15 cellular contexts compared by ENCODE assay signal in genomic region chr18:69257861-69258458, GRCh38.
A peak's percentile ranks its signal among the peaks of the same experiment; 100 is the strongest.
DNase-seq lines count a peak whose midpoint lies in the region; ATAC-seq, FAIRE-seq and TF ChIP-seq lines count a peak whose summit lies in the region.
"Had no signal": no experiment of that assay in that cellular context is flagged by ENCODE, and none has a peak within 500 bp of the region (broad histone marks: within the 10 kb centered on the region; RNA-seq: fewer than 3 reads in every experiment).

No MANE protein-coding gene starts in this region.

- DNase-seq in DMS 273 (lab: John Stamatoyannopoulos, UW; ENCODE audit: unreplicated experiment) (peak; percentile 80), NB4 (ENCODE audit: low read depth) (peak; percentile 6), bronchial epithelial cell (ENCODE audit: low read depth) (peak; percentile 62), left lobe of liver (ENCODE audit: low spot score) (no peak), PC-9 (no peak), GM19238 (ENCODE audit: insufficient read length, low spot score) (no peak), globus pallidus (ENCODE audit: low spot score) (no peak), colonic mucosa (no peak)
- DNase-seq: Calu3; endodermal cell; kidney; stimulated activated CD4-positive, alpha-beta T cell treated with anti-CD3 and anti-CD28 coated beads, Interleukin-2, amount 100 ng/mL, for 48 hours had no signal

- TF ChIP-seq CTCF in NB4 (IDR thresholded peaks at IDR 0.05; ENCODE audit: low read depth, low read length), result no peak
- TF ChIP-seq CTCF in bronchial epithelial cell (IDR thresholded peaks at IDR 0.05; ENCODE audit: insufficient read depth, low read length, severe bottlenecking), result no peak
- TF ChIP-seq CTCF in PC-9 (conservative IDR thresholded peaks at IDR 0.05), result no peak
- no peak for TF ChIP-seq CTCF in colonic mucosa (IDR thresholded peaks at IDR 0.05)

- H3K4me3 ChIP-seq in NB4 (ENCODE audit: low read depth, low read length), result no peak overlapping the region
- no peak overlapping the region for H3K4me3 ChIP-seq in bronchial epithelial cell (ENCODE audit: low read depth, low read length)
- no peak overlapping the region for H3K4me3 ChIP-seq in PC-9
- no peak overlapping the region for H3K4me3 ChIP-seq in colonic mucosa

- H3K9me3 ChIP-seq in PC-9 (ENCODE audit: insufficient read depth, low read depth), result 0 out of 2 replicates have a peak, but pooled peaks cover 3% of the 10 kb centered on the region
- no peaks in the 10 kb centered on the region for H3K9me3 ChIP-seq in colonic mucosa

- H3K4me2 ChIP-seq in PC-9, result no peak overlapping the region
- H3K4me2 ChIP-seq: KMS-11 had no signal

- H2AFZ ChIP-seq in PC-9, result no peak overlapping the region
- H2AFZ ChIP-seq: parathyroid adenoma had no signal

- no peak overlapping the region for H3K9ac ChIP-seq in colonic mucosa (ENCODE audit: low read depth in 2 of 2, low read length in 2 of 2)
- H3K9ac ChIP-seq: KMS-11, parathyroid adenoma had no signal

- H3K27me3 ChIP-seq in bronchial epithelial cell (ENCODE audit: control insufficient read depth, insufficient read depth, low read length), result no peaks in the 10 kb centered on the region
- H3K27me3 ChIP-seq in PC-9 (ENCODE audit: insufficient read depth, low read depth), result no peaks in the 10 kb centered on the region
- no peaks in the 10 kb centered on the region for H3K27me3 ChIP-seq in colonic mucosa

- peak; percentile 48 for ATAC-seq in left lobe of liver

- no peak for TF ChIP-seq POLR2A in NB4 (IDR thresholded peaks at IDR 0.05; ENCODE audit: extremely low read depth, insufficient read length)

- intact Hi-C loops in PC-9 (cut with micrococcal nuclease; ENCODE audit: unreplicated experiment), result no loop called here
- intact Hi-C loops in colonic mucosa (cut with DNase I), result no loop called here

- POLR2A ChIA-PET in PC-9 (lab: Charles Lee; ENCODE audit: unreplicated experiment), result interaction anchor here (0.7 kb wide), 1 partner anchor 49 kb away, joined by 7 read pairs; no protein-coding TSS in a partner anchor

- no peaks in the 10 kb centered on the region for H3F3A ChIP-seq in PC-9 (ENCODE audit: insufficient read depth, low read depth)

- no peak overlapping the region for H3K27ac ChIP-seq in PC-9
- no peak overlapping the region for H3K27ac ChIP-seq in colonic mucosa
- H3K27ac ChIP-seq: KMS-11, parathyroid adenoma had no signal

- CTCF ChIA-PET in PC-9 (lab: Charles Lee), result no interaction called here

- H3K79me2 ChIP-seq in PC-9 (ENCODE audit: low read depth), result no peaks in the 10 kb centered on the region
- H3K79me2 ChIP-seq: parathyroid adenoma had no signal

- H3K36me3 ChIP-seq in bronchial epithelial cell (ENCODE audit: control insufficient read depth, insufficient read depth, low read length) (no peaks in the 10 kb centered on the region), PC-9 (ENCODE audit: low read depth) (no peaks in the 10 kb centered on the region), colonic mucosa (no peaks in the 10 kb centered on the region)

- no peaks in the 10 kb centered on the region; the same call in 1 of the 2 replicates for H3K9me2 ChIP-seq in PC-9 (ENCODE audit: insufficient read depth)

- peak; percentile 52 for FAIRE-seq in bronchial epithelial cell (lab: Jason Lieb, UNC)
- FAIRE-seq: GM18507, kidney had no signal

- H3K4me1 ChIP-seq in PC-9 (replicated peaks; ENCODE audit: insufficient read depth), result no peaks in the 10 kb centered on the region
- no peaks in the 10 kb centered on the region for H3K4me1 ChIP-seq in colonic mucosa
- H3K4me1 ChIP-seq: parathyroid adenoma had no signal

- H4K20me1 ChIP-seq in PC-9 (ENCODE audit: insufficient read depth), result no peaks in the 10 kb centered on the region

- BruUV-seq in PC-9 (replicated peaks; lab: Mats Ljungman, UMichigan), result no TSS peak

Comparison
In these comparisons a context has a peak if more than half of its experiments do, and no peak if none do; other contexts are left out.
1. DNase-seq: peak in DMS 273 (single experiment), NB4 (single experiment) and bronchial epithelial cell (single experiment); none in left lobe of liver (single experiment), PC-9 (0 of 2), GM19238 (single experiment), globus pallidus (single experiment) and colonic mucosa (single experiment).